18 cellular contexts compared by ENCODE assay signal in the genomic region with DNA sequence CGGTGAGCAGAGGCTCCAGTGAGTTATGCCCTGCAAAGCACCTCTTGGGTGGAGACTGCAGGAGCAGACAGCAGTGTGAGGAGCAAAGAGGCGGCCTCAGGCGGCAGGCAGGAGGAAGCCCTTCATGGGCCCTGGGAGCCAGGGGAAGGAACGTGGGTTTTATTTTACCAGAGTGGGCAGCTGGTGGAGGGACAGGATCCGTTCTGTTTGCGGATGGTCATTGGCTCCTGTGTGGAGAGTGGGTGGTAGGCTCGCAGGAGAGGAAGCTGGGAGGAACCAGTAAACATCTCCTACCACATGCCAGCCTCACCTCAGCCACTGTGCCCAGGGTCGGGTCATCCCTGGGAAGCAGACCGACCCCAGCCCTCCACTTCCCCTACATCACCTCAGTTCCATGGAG. TPM values are rescaled to one million over a fixed set of nuclear protein-coding genes. Genes with fewer than 3 reads are reported as not detected.
DNase-seq lines count a peak whose midpoint lies in the region; ATAC-seq lines count a peak whose summit lies in the region.
"Had no signal": no experiment of that assay in that cellular context is flagged by ENCODE, and none has a peak within 500 bp of the region (broad histone marks: within the 10 kb centered on the region; RNA-seq: fewer than 3 reads in every experiment).

No MANE protein-coding gene starts in this region.

- peaks cover 85% of the 10 kb centered on the region for H3K36me3 Mint-ChIP-seq in activated T-cell treated with anti-CD3 and anti-CD28 coated beads, Interleukin-2, amount 50 U/mL, for 24 hours (ENCODE audit: low read depth)
- H3K36me3 Mint-ChIP-seq in T-helper 17 cell (ENCODE audit: low read depth) = no peaks in the 10 kb centered on the region
- peaks cover 96% of the 10 kb centered on the region for H3K36me3 Mint-ChIP-seq in stimulated activated effector memory CD8-positive, alpha-beta T cell treated with anti-CD3 and anti-CD28 coated beads, Interleukin-12 subunit alpha, Interleukin-12 subunit beta, amount 100 ng/mL, for 72 hours

- ATAC-seq in T-helper 17 cell (no peak), esophagus mucosa (peak; percentile 6), GM18873 (IDR thresholded peaks at IDR 0.05; ENCODE audit: low FRiP score, unreplicated experiment) (no peak)
- no peak for ATAC-seq in stimulated activated effector memory CD8-positive, alpha-beta T cell treated with anti-CD3 and anti-CD28 coated beads, Interleukin-12 subunit alpha, Interleukin-12 subunit beta, amount 100 ng/mL, for 72 hours
- ATAC-seq: CD8-positive, alpha-beta T cell; Panc1 had no signal

- no peaks in the 10 kb centered on the region for H3K4me1 Mint-ChIP-seq in activated T-cell treated with anti-CD3 and anti-CD28 coated beads, Interleukin-2, amount 50 U/mL, for 24 hours (ENCODE audit: low read depth)
- peaks cover 2% of the 10 kb centered on the region for H3K4me1 Mint-ChIP-seq in T-helper 17 cell
- H3K4me1 Mint-ChIP-seq in stimulated activated effector memory CD8-positive, alpha-beta T cell treated with anti-CD3 and anti-CD28 coated beads, Interleukin-12 subunit alpha, Interleukin-12 subunit beta, amount 100 ng/mL, for 72 hours = no peaks in the 10 kb centered on the region

- H3K4me3 Mint-ChIP-seq in activated T-cell treated with anti-CD3 and anti-CD28 coated beads, Interleukin-2, amount 50 U/mL, for 24 hours = no peak overlapping the region
- H3K4me3 Mint-ChIP-seq in T-helper 17 cell = no peak overlapping the region
- H3K4me3 Mint-ChIP-seq in stimulated activated effector memory CD8-positive, alpha-beta T cell treated with anti-CD3 and anti-CD28 coated beads, Interleukin-12 subunit alpha, Interleukin-12 subunit beta, amount 100 ng/mL, for 72 hours = no peak overlapping the region
- H3K4me3 Mint-ChIP-seq: CD8-positive, alpha-beta T cell had no signal

- H3K9me3 Mint-ChIP-seq in activated T-cell treated with anti-CD3 and anti-CD28 coated beads, Interleukin-2, amount 50 U/mL, for 24 hours = no peaks in the 10 kb centered on the region
- no peaks in the 10 kb centered on the region for H3K9me3 Mint-ChIP-seq in stimulated activated effector memory CD8-positive, alpha-beta T cell treated with anti-CD3 and anti-CD28 coated beads, Interleukin-12 subunit alpha, Interleukin-12 subunit beta, amount 100 ng/mL, for 72 hours
- H3K9me3 Mint-ChIP-seq: CD8-positive, alpha-beta T cell had no signal

- H3K9me3 ChIP-seq in T-helper 17 cell (ENCODE audit: control insufficient read depth, low read length, poor library complexity, severe bottlenecking) = no peaks in the 10 kb centered on the region

- H3K27ac Mint-ChIP-seq in activated T-cell treated with anti-CD3 and anti-CD28 coated beads, Interleukin-2, amount 50 U/mL, for 24 hours = peak overlapping the region; percentile 69
- peak overlapping the region; percentile 72 for H3K27ac Mint-ChIP-seq in T-helper 17 cell
- peak overlapping the region; percentile 58 for H3K27ac Mint-ChIP-seq in stimulated activated effector memory CD8-positive, alpha-beta T cell treated with anti-CD3 and anti-CD28 coated beads, Interleukin-12 subunit alpha, Interleukin-12 subunit beta, amount 100 ng/mL, for 72 hours
- H3K27ac Mint-ChIP-seq: CD8-positive, alpha-beta T cell had no signal

- DNase-seq in activated T-cell treated with anti-CD3 and anti-CD28 coated beads, Interleukin-2, amount 50 U/mL, for 24 hours = no peak
- DNase-seq in activated T-cell treated with anti-CD3 and anti-CD28 coated beads for 4 hours (no peak), T-helper 17 cell (no peak), pons (ENCODE audit: low spot score) (no peak), middle frontal gyrus (ENCODE audit: extremely low spot score, low spot score) (no peak)
- no peak for DNase-seq in stimulated activated effector memory CD8-positive, alpha-beta T cell treated with anti-CD3 and anti-CD28 coated beads, Interleukin-12 subunit alpha, Interleukin-12 subunit beta, amount 100 ng/mL, for 72 hours (ENCODE audit: low spot score in 2 of 2)
- DNase-seq: Calu3; CD8-positive, alpha-beta T cell; GF-D8; KG1; NCI-H1105 treated with DMSO at 0.1 percent for 48 hours; NCI-H1694; NCI-H2081 treated with DMSO at 0.1 percent for 48 hours; NCI-H446 treated with DMSO at 0.1 percent for 48 hours; NCI-H69 had no signal

- no peaks in the 10 kb centered on the region for H3K27me3 Mint-ChIP-seq in activated T-cell treated with anti-CD3 and anti-CD28 coated beads, Interleukin-2, amount 50 U/mL, for 24 hours
- no peaks in the 10 kb centered on the region for H3K27me3 Mint-ChIP-seq in T-helper 17 cell

RNA-seq across cellular contexts. Expression of a gene that starts 24.4 kb away (rescaled TPM):
- total RNA-seq in T-helper 17 cell (1,000 to 10,000 TPM; 1,923 to 1,994 TPM), esophagus mucosa (268 TPM)

RNA-seq across cellular contexts. Expression of a gene that starts 48.7 kb away (rescaled TPM):
- total RNA-seq in T-helper 17 cell (100 to 1,000 TPM in 1 of 2 donors, 10 to 100 TPM in 1; 45.5 to 122 TPM), esophagus mucosa (30.6 TPM)
